In the genomic region with DNA sequence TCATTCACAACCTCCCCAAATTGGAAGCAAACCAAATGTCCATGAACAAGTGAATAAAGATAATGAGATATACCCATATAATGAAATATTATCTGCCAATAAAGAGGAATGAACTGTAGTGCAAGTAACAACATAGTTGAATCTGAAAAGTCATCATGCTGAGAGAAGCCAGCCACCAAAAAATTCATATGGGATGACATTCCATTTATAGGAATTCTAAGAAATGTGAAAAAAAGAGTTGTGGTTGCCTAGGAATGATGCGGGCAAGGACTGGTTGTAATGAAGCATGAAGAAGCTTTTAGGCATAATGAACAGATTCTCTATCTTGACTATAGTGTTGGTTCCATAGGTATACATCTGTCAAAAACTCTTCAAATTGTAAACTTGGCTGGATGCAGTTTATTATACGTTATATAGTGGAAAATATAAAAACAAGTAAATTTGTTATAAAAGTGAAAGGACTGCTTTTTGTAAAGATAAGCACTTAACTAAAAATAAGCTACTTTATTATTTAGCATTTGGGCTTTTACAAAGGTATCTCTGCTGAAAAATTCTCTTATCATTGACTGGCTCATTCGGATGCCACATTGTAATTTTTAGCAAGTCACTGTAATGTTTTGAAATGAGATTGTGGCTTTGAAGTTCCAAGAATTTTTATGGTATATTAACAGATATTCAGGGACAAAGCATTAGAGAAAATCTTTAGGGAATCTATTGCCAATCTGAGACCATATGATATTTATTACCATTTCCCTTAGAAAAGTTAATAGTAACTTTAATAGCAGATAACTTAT, we compare ENCODE assay signal across 28 cellular contexts. TPM values are rescaled to one million over a fixed set of nuclear protein-coding genes. Genes with fewer than 3 reads are reported as not detected.
A peak's percentile ranks its signal among the peaks of the same experiment; 100 is the strongest.
DNase-seq lines count a peak whose midpoint lies in the region; ATAC-seq, FAIRE-seq and TF ChIP-seq lines count a peak whose summit lies in the region.
"Had no signal": no experiment of that assay in that cellular context is flagged by ENCODE, and none has a peak within 500 bp of the region (broad histone marks: within the 10 kb centered on the region; RNA-seq: fewer than 3 reads in every experiment).

No MANE protein-coding gene starts in this region.

- intact Hi-C loops in activated naive CD4-positive, alpha-beta T cell treated with anti-CD3 and anti-CD28 coated beads for 36 hours (cut with micrococcal nuclease): no loop called here

- H3K4me3 Mint-ChIP-seq in chondrocyte (ENCODE audit: unreplicated experiment): no peak overlapping the region
- H3K4me3 Mint-ChIP-seq in osteocyte (ENCODE audit: unreplicated experiment): no peak overlapping the region
- H3K4me3 Mint-ChIP-seq in activated naive CD4-positive, alpha-beta T cell treated with anti-CD3 and anti-CD28 coated beads for 36 hours: no peak overlapping the region
- H3K4me3 Mint-ChIP-seq: activated CD4-positive, alpha-beta T cell treated with anti-CD3 and anti-CD28 coated beads, Interleukin-2, amount 10 ng/mL, durations not matched to agents 7 days and 5 days; activated naive CD8-positive, alpha-beta T cell treated with anti-CD3 and anti-CD28 coated beads, Interleukin-2, amount 50 U/mL, for 24 hours; central memory CD8-positive, alpha-beta T cell; mesothelial cell of epicardium; nephron; T-cell had no signal

- H3K4me1 Mint-ChIP-seq in chondrocyte (ENCODE audit: low read depth) (peaks cover 47% of the 10 kb centered on the region), osteocyte (ENCODE audit: unreplicated experiment) (peaks cover 33% of the 10 kb centered on the region)
- H3K4me1 Mint-ChIP-seq in activated naive CD4-positive, alpha-beta T cell treated with anti-CD3 and anti-CD28 coated beads for 36 hours (ENCODE audit: low read depth): no peaks in the 10 kb centered on the region
- H3K4me1 Mint-ChIP-seq: activated CD4-positive, alpha-beta T cell treated with anti-CD3 and anti-CD28 coated beads, Interleukin-2, amount 10 ng/mL, durations not matched to agents 7 days and 5 days; activated naive CD8-positive, alpha-beta T cell treated with anti-CD3 and anti-CD28 coated beads, Interleukin-2, amount 50 U/mL, for 24 hours; central memory CD8-positive, alpha-beta T cell; nephron; T-cell had no signal

- CTCF ChIA-PET in activated naive CD4-positive, alpha-beta T cell treated with anti-CD3 and anti-CD28 coated beads for 36 hours (lab: Charles Lee): interaction anchor here (0.6 kb wide), 1 partner anchor 144 kb away, joined by 3 read pairs; no protein-coding TSS in a partner anchor

- TF ChIP-seq CTCF in chondrocyte (IDR thresholded peaks at IDR 0.05) (no peak), osteocyte (IDR thresholded peaks at IDR 0.05) (no peak)

- no peaks in the 10 kb centered on the region for H3K27me3 Mint-ChIP-seq in chondrocyte (ENCODE audit: low read depth)
- no peaks in the 10 kb centered on the region for H3K27me3 Mint-ChIP-seq in osteocyte (ENCODE audit: unreplicated experiment)
- H3K27me3 Mint-ChIP-seq in activated naive CD4-positive, alpha-beta T cell treated with anti-CD3 and anti-CD28 coated beads for 36 hours (ENCODE audit: low read depth): no peaks in the 10 kb centered on the region
- H3K27me3 Mint-ChIP-seq: activated CD4-positive, alpha-beta T cell treated with anti-CD3 and anti-CD28 coated beads, Interleukin-2, amount 10 ng/mL, durations not matched to agents 7 days and 5 days; progenitor cell of endocrine pancreas had no signal

- ATAC-seq in HG03135 (IDR thresholded peaks at IDR 0.05; ENCODE audit: unreplicated experiment): no peak
- ATAC-seq in GM21717 (IDR thresholded peaks at IDR 0.05; ENCODE audit: unreplicated experiment): no peak
- ATAC-seq: activated naive CD8-positive, alpha-beta T cell treated with anti-CD3 and anti-CD28 coated beads, Interleukin-2, amount 50 U/mL, for 24 hours; T-cell had no signal

- FAIRE-seq in RCC 7860 (lab: Jason Lieb, UNC): peak; percentile 93
- FAIRE-seq: GM18507, TTC549 had no signal

- H3K9me3 Mint-ChIP-seq in chondrocyte (ENCODE audit: low read depth): no peaks in the 10 kb centered on the region
- H3K9me3 Mint-ChIP-seq in osteocyte (ENCODE audit: unreplicated experiment): no peaks in the 10 kb centered on the region
- no peaks in the 10 kb centered on the region for H3K9me3 Mint-ChIP-seq in activated naive CD4-positive, alpha-beta T cell treated with anti-CD3 and anti-CD28 coated beads for 36 hours
- H3K9me3 Mint-ChIP-seq: activated CD4-positive, alpha-beta T cell treated with anti-CD3 and anti-CD28 coated beads, Interleukin-2, amount 10 ng/mL, durations not matched to agents 7 days and 5 days; activated naive CD8-positive, alpha-beta T cell treated with anti-CD3 and anti-CD28 coated beads, Interleukin-2, amount 50 U/mL, for 24 hours; activated T-helper 2 cell treated with anti-CD3 and anti-CD28 coated beads, Interferon-gamma antibody, Interleukin-2, Interleukin-4, amounts not matched to agents 10 μg/mL and 5 μg/mL and 100 μg/mL, durations not matched to agents 14 hours and 24 hours and 36 hours; central memory CD8-positive, alpha-beta T cell; mesothelial cell of epicardium; nephron; T-cell had no signal

- H3K36me3 Mint-ChIP-seq in chondrocyte (ENCODE audit: low read depth): peaks cover 29% of the 10 kb centered on the region
- H3K36me3 Mint-ChIP-seq in osteocyte (ENCODE audit: unreplicated experiment): peaks cover 36% of the 10 kb centered on the region
- H3K36me3 Mint-ChIP-seq in activated naive CD4-positive, alpha-beta T cell treated with anti-CD3 and anti-CD28 coated beads for 36 hours (ENCODE audit: low read depth): no peaks in the 10 kb centered on the region
- H3K36me3 Mint-ChIP-seq: T-cell had no signal

- H3K27ac Mint-ChIP-seq in chondrocyte (ENCODE audit: unreplicated experiment) (peak overlapping the region; percentile 83), osteocyte (ENCODE audit: unreplicated experiment) (peak overlapping the region; percentile 1)
- H3K27ac Mint-ChIP-seq in activated naive CD4-positive, alpha-beta T cell treated with anti-CD3 and anti-CD28 coated beads for 36 hours: no peak overlapping the region
- H3K27ac Mint-ChIP-seq: activated CD4-positive, alpha-beta T cell treated with anti-CD3 and anti-CD28 coated beads, Interleukin-2, amount 10 ng/mL, durations not matched to agents 7 days and 5 days; activated naive CD8-positive, alpha-beta T cell treated with anti-CD3 and anti-CD28 coated beads, Interleukin-2, amount 50 U/mL, for 24 hours; activated T-helper 2 cell treated with anti-CD3 and anti-CD28 coated beads, Interferon-gamma antibody, Interleukin-2, Interleukin-4, amounts not matched to agents 10 μg/mL and 5 μg/mL and 100 μg/mL, durations not matched to agents 14 hours and 24 hours and 36 hours; mesothelial cell of epicardium; nephron; progenitor cell of endocrine pancreas; T-cell had no signal

- DNase-seq in EH (ENCODE audit: low read depth): peak; percentile 81
- DNase-seq in RCC 7860 (ENCODE audit: low spot score): peak; percentile 62
- no peak for DNase-seq in chondrocyte (ENCODE audit: low spot score)
- DNase-seq in osteocyte (ENCODE audit: extremely low spot score, unreplicated experiment): no peak
- DNase-seq in activated naive CD4-positive, alpha-beta T cell treated with anti-CD3 and anti-CD28 coated beads for 36 hours: no peak
- no peak for DNase-seq in activated CD4-positive, alpha-beta T cell treated with anti-CD3 and anti-CD28 coated beads for 48 hours
- DNase-seq: activated CD4-positive, alpha-beta T cell treated with anti-CD3 and anti-CD28 coated beads, Interleukin-2, amount 10 ng/mL, durations not matched to agents 7 days and 5 days; activated naive CD8-positive, alpha-beta T cell treated with anti-CD3 and anti-CD28 coated beads, Interleukin-2, amount 50 U/mL, for 24 hours; BE2C; Caco-2; effector CD4-positive, alpha-beta T cell; erythroblast; NCI-H1694 treated with DMSO at 0.1 percent for 48 hours; NCI-H526 treated with DMSO at 0.1 percent for 48 hours; SHP77; stimulated activated CD4-positive, alpha-beta T cell treated with anti-CD3 and anti-CD28 coated beads, Interleukin-2, amount 100 ng/mL, for 24 hours; stimulated activated naive CD4-positive, alpha-beta T cell treated with Interleukin-2 at 50 U/mL for 16 hours; T-cell had no signal

RNA-seq across cellular contexts. Expression of a gene that starts 21.2 kb away (rescaled TPM):
- total RNA-seq in chondrocyte (1.0 TPM in 1 of 3 replicates, not detected in the others), osteocyte (0.59 TPM in 1 of 2 replicates, not detected in the other)
- under 1 TPM; 0.42 to 0.43 TPM for total RNA-seq in activated naive CD4-positive, alpha-beta T cell treated with anti-CD3 and anti-CD28 coated beads for 36 hours
- total RNA-seq: activated CD4-positive, alpha-beta T cell treated with anti-CD3 and anti-CD28 coated beads, Interleukin-2, amount 10 ng/mL, durations not matched to agents 7 days and 5 days; activated T-helper 2 cell treated with anti-CD3 and anti-CD28 coated beads, Interferon-gamma antibody, Interleukin-2, Interleukin-4, amounts not matched to agents 10 μg/mL and 5 μg/mL and 100 μg/mL, durations not matched to agents 14 hours and 24 hours and 36 hours; skeletal muscle tissue had no signal

Comparison
In these comparisons a context has a peak if more than half of its experiments do, and no peak if none do; other contexts are left out.
1. DNase-seq: peak in EH (single experiment) and RCC 7860 (single experiment); none in chondrocyte (single experiment), osteocyte (single experiment), activated naive CD4-positive, alpha-beta T cell treated with anti-CD3 and anti-CD28 coated beads for 36 hours (single experiment) and activated CD4-positive, alpha-beta T cell treated with anti-CD3 and anti-CD28 coated beads for 48 hours (single experiment).